21 cellular contexts compared by ENCODE assay signal in genomic region chr17:41912925-41913324, GRCh38. TPM values are rescaled to one million over a fixed set of nuclear protein-coding genes. Genes with fewer than 3 reads are reported as not detected.
A peak's percentile ranks its signal among the peaks of the same experiment; 100 is the strongest.
DNase-seq lines count a peak whose midpoint lies in the region; ATAC-seq, FAIRE-seq and TF ChIP-seq lines count a peak whose summit lies in the region.
"Had no signal": no experiment of that assay in that cellular context is flagged by ENCODE, and none has a peak within 500 bp of the region (broad histone marks: within the 10 kb centered on the region; RNA-seq: fewer than 3 reads in every experiment).

No MANE protein-coding gene starts in this region.

- CTCF ChIA-PET in HepG2 (lab: Yijun Ruan, JAX; ENCODE audit: low intra/inter-chr PET ratio, low total read pairs), result no interaction called here

- in situ Hi-C loops in HepG2 (cut with HindIII; ENCODE audit: extremely low pct_ligation_motif_present, low pct_unique_long_range_greater_than_20kb), result no loop called here

- no peak overlapping the region for H3K4me3 Mint-ChIP-seq in astrocyte (ENCODE audit: unreplicated experiment)
- H3K4me3 Mint-ChIP-seq: activated CD4-positive, alpha-beta memory T cell treated with anti-CD3 and anti-CD28 coated beads for 36 hours; activated naive CD8-positive, alpha-beta T cell treated with anti-CD3 and anti-CD28 coated beads, Interleukin-2, amount 10 ng/mL, durations not matched to agents 7 days and 5 days had no signal

- H3K4me1 Mint-ChIP-seq in astrocyte (ENCODE audit: low read depth, unreplicated experiment), result peaks cover 57% of the 10 kb centered on the region

- peaks cover 27 to 52% of the 10 kb centered on the region in 2 experiments for H3K36me3 ChIP-seq in HepG2 (replicated peaks in 1 of 2; ENCODE audit: control insufficient read depth in 1 of 2, insufficient read depth in 2 of 2, low read length in 2 of 2)
- H3K36me3 ChIP-seq in right lobe of liver, result peaks cover 0 to 46% (median 20%) of the 10 kb centered on the region in 4 donors
- H3K36me3 ChIP-seq in astrocyte (ENCODE audit: insufficient read depth, low read length), result peaks cover 37% of the 10 kb centered on the region
- H3K36me3 ChIP-seq in psoas muscle (ENCODE audit: insufficient read depth in 1 of 2, low read depth in 1 of 2), result peaks cover 0 to 57% of the 10 kb centered on the region in 2 donors

- no peak for TF ChIP-seq CTCF in HepG2 (CRISPR knock-in tag; IDR thresholded peaks at IDR 0.05)
- no peak for TF ChIP-seq CTCF in right lobe of liver (IDR thresholded peaks at IDR 0.05)
- TF ChIP-seq CTCF in astrocyte (IDR thresholded peaks at IDR 0.05; ENCODE audit: insufficient read depth, low read depth, low read length), result no peak
- TF ChIP-seq CTCF in fibroblast of villous mesenchyme (IDR thresholded peaks at IDR 0.05; ENCODE audit: insufficient read depth, low read depth, low read length), result peak; percentile 18
- TF ChIP-seq CTCF in psoas muscle (IDR thresholded peaks at IDR 0.05), result no peak

- no TSS peak for BruUV-seq in HepG2 (replicated peaks; lab: Mats Ljungman, UMichigan)

- H3K4me2 ChIP-seq in HepG2 (ENCODE audit: low read depth, low read length), result no peak overlapping the region
- no peak overlapping the region for H3K4me2 ChIP-seq in astrocyte (ENCODE audit: low read length)

- TF ChIP-seq EP300 in HepG2 (IDR thresholded peaks at IDR 0.05; ENCODE audit: low read depth in 2 of 2, low read length in 2 of 2) (no peak), HepG2 (CRISPR knock-in tag; IDR thresholded peaks at IDR 0.05; ENCODE audit: borderline replicate concordance) (no peak)

- no peak overlapping the region for H3K9ac ChIP-seq in HepG2 (ENCODE audit: insufficient read depth, low read depth, low read length)
- no peak overlapping the region for H3K9ac ChIP-seq in astrocyte (ENCODE audit: low read length)

- H3K27ac ChIP-seq in HepG2 (ENCODE audit: extremely low read length, insufficient read depth, low read length) (no peak overlapping the region), right lobe of liver (no peak overlapping the region), astrocyte (ENCODE audit: low read depth, low read length) (peak overlapping the region; percentile 4), psoas muscle (no peak overlapping the region)
- H3K27ac ChIP-seq: gastrocnemius medialis, pancreas had no signal

- intact Hi-C loops in HepG2 (cut with micrococcal nuclease; ENCODE audit: unreplicated experiment) (no loop called here), right lobe of liver (cut with DNase I) (no loop called here), psoas muscle (cut with DNase I) (no loop called here)

- TF ChIP-seq POLR2A in HepG2 (IDR thresholded peaks at IDR 0.05; ENCODE audit: insufficient read depth in 1 of 2, low read depth in 2 of 2, low read length in 2 of 2), result no peak
- no peak for TF ChIP-seq POLR2A in right lobe of liver (IDR thresholded peaks at IDR 0.05)

- FAIRE-seq in HepG2 (lab: Jason Lieb, UNC) (no peak), astrocyte (lab: Jason Lieb, UNC) (no peak)
- FAIRE-seq: bronchial epithelial cell, pancreas had no signal

- POLR2A ChIA-PET in HepG2 (lab: Yijun Ruan, JAX), result no interaction called here

- H2AFZ ChIP-seq in HepG2 (ENCODE audit: low read length) (no peak overlapping the region), astrocyte (ENCODE audit: low read depth, low read length) (no peak overlapping the region)

- H3K4me3 ChIP-seq in HepG2 (replicated peaks in 1 of 3; ENCODE audit: insufficient read depth in 1 of 3, low read depth in 2 of 3, low read length in 3 of 3) (no peak overlapping the region), right lobe of liver (no peak overlapping the region), astrocyte (ENCODE audit: insufficient read depth, low read depth, low read length) (no peak overlapping the region), fibroblast of villous mesenchyme (ENCODE audit: low read depth, low read length) (no peak overlapping the region), psoas muscle (no peak overlapping the region)
- H3K4me3 ChIP-seq: gastrocnemius medialis, pancreas had no signal

- H3K9me3 Mint-ChIP-seq in astrocyte (ENCODE audit: unreplicated experiment), result no peaks in the 10 kb centered on the region
- H3K9me3 Mint-ChIP-seq: activated CD4-positive, alpha-beta memory T cell treated with anti-CD3 and anti-CD28 coated beads for 36 hours; activated naive CD8-positive, alpha-beta T cell treated with anti-CD3 and anti-CD28 coated beads, Interleukin-2, amount 10 ng/mL, durations not matched to agents 7 days and 5 days; naive B cell had no signal

- ATAC-seq in HepG2 (no peak), right lobe of liver (no peak), HG03139 (IDR thresholded peaks at IDR 0.05; ENCODE audit: unreplicated experiment) (no peak), psoas muscle (no peak), GM18517 (IDR thresholded peaks at IDR 0.05; ENCODE audit: unreplicated experiment) (no peak)
- ATAC-seq: gastrocnemius medialis, pancreas had no signal

- peak overlapping the region; percentile 66 for H3K27ac Mint-ChIP-seq in astrocyte (ENCODE audit: unreplicated experiment)
- H3K27ac Mint-ChIP-seq: activated CD4-positive, alpha-beta memory T cell treated with anti-CD3 and anti-CD28 coated beads for 36 hours; activated naive CD8-positive, alpha-beta T cell treated with anti-CD3 and anti-CD28 coated beads, Interleukin-2, amount 10 ng/mL, durations not matched to agents 7 days and 5 days had no signal

- peaks cover 35% of the 10 kb centered on the region for H3K36me3 Mint-ChIP-seq in astrocyte (ENCODE audit: low read depth, unreplicated experiment)

- H3K27me3 ChIP-seq in HepG2 (ENCODE audit: control insufficient read depth in 1 of 2, insufficient read depth in 2 of 2, low read length in 2 of 2) (no peaks in the 10 kb centered on the region; a peak in 1 of 5 replicates), right lobe of liver (no peaks in the 10 kb centered on the region), astrocyte (ENCODE audit: insufficient read depth, low read length) (no peaks in the 10 kb centered on the region), psoas muscle (ENCODE audit: insufficient read depth in 3 of 3, low read length in 2 of 3) (no peaks in the 10 kb centered on the region)
- H3K27me3 ChIP-seq: gastrocnemius medialis, pancreas had no signal

- H3K79me2 ChIP-seq in HepG2 (ENCODE audit: insufficient read depth, low read length) (peaks cover 59% of the 10 kb centered on the region), astrocyte (ENCODE audit: insufficient read depth, low read length) (peaks cover 79% of the 10 kb centered on the region)

- H3K27me3 Mint-ChIP-seq in astrocyte (ENCODE audit: low read depth, unreplicated experiment), result no peaks in the 10 kb centered on the region
- H3K27me3 Mint-ChIP-seq: activated CD4-positive, alpha-beta memory T cell treated with anti-CD3 and anti-CD28 coated beads for 36 hours; activated naive CD8-positive, alpha-beta T cell treated with anti-CD3 and anti-CD28 coated beads, Interleukin-2, amount 10 ng/mL, durations not matched to agents 7 days and 5 days; naive B cell had no signal

- DNase-seq in HepG2 (ENCODE audit: low spot score) (no peak), right lobe of liver (no peak), astrocyte (ENCODE audit: low read depth) (no peak), fibroblast of villous mesenchyme (ENCODE audit: low read depth) (no peak), psoas muscle (no peak), DMS153 treated with DMSO at 0.1 percent for 48 hours (lab: John Stamatoyannopoulos, UW; ENCODE audit: unreplicated experiment) (no peak)
- DNase-seq: activated CD4-positive, alpha-beta memory T cell treated with anti-CD3 and anti-CD28 coated beads for 36 hours; activated CD4-positive, CD25-positive, alpha-beta regulatory T cell; activated naive CD8-positive, alpha-beta T cell treated with anti-CD3 and anti-CD28 coated beads, Interleukin-2, amount 10 ng/mL, durations not matched to agents 7 days and 5 days; dermis blood vessel endothelial cell; gastrocnemius medialis; HCEC 1CT; kidney glomerular epithelial cell; naive B cell; NCI-H1417; NCI-H524 treated with DMSO at 0.1 percent for 48 hours; pancreas; RPMI8226 had no signal

- H4K20me1 ChIP-seq in HepG2 (ENCODE audit: insufficient read depth, low read length), result peaks cover 42% of the 10 kb centered on the region
- peaks cover 82% of the 10 kb centered on the region for H4K20me1 ChIP-seq in astrocyte (ENCODE audit: insufficient read depth, low read length)

- TF ChIP-seq RAD21 in HepG2 (CRISPR knock-in tag; IDR thresholded peaks at IDR 0.05), result no peak

- peaks cover 71% of the 10 kb centered on the region for H3K4me1 ChIP-seq in HepG2 (ENCODE audit: insufficient read depth, low read length)
- H3K4me1 ChIP-seq in right lobe of liver, result peaks cover 0 to 30% (median 11%) of the 10 kb centered on the region in 4 donors
- peaks cover 67% of the 10 kb centered on the region for H3K4me1 ChIP-seq in astrocyte (ENCODE audit: insufficient read depth, low read length)
- peaks cover 5% of the 10 kb centered on the region for H3K4me1 ChIP-seq in psoas muscle

- no peaks in the 10 kb centered on the region for H3K9me3 ChIP-seq in HepG2 (ENCODE audit: low read length)
- no peaks in the 10 kb centered on the region for H3K9me3 ChIP-seq in right lobe of liver
- H3K9me3 ChIP-seq in astrocyte (ENCODE audit: insufficient read depth, low read depth, low read length), result no peaks in the 10 kb centered on the region
- no peaks in the 10 kb centered on the region for H3K9me3 ChIP-seq in psoas muscle
- H3K9me3 ChIP-seq: gastrocnemius medialis, pancreas had no signal

- 100% methylated on average over 1 of the region's 1 CpG for WGBS in HepG2 (ENCODE audit: low lambda C conversion rate)
- 83% methylated on average over 1 of the region's 1 CpG for WGBS in right lobe of liver (ENCODE audit: insufficient coverage, low coverage, low lambda C conversion rate, missing lambda C conversion rate)
- 70 to 84% (median 82%) methylated on average over 1 of the region's 1 CpG for WGBS in psoas muscle, 3 donors

RNA-seq across cellular contexts. Expression of gene ACLY, which starts 5.8 kb away (rescaled TPM):
- total RNA-seq in HepG2 (2016; rRNA removed; fragmentation: Illumina TruSeq; extraction: Trizol) (218 and 277 TPM in 2 replicates), right lobe of liver (10 to 100 TPM; 16.6 to 95.9 (median 33.6) TPM), astrocyte (296 and 326 TPM in 2 replicates), fibroblast of villous mesenchyme (400 and 446 TPM in 2 replicates), psoas muscle (10 to 100 TPM; 18.6 to 24.1 (median 21.5) TPM)
- 24.5 and 29.0 TPM in 2 replicates for total RNA-seq in HepG2 (2016; cell fraction: cytosol; rRNA removed; fragmentation: Illumina TruSeq; extraction: Trizol; ENCODE audit: low read depth)
- 218 and 232 TPM in 2 replicates for total RNA-seq in HepG2 (2016; cell fraction: insoluble cytoplasmic fraction; rRNA removed; fragmentation: Illumina TruSeq; extraction: Trizol)
- total RNA-seq in HepG2 (2016; cell fraction: membrane; rRNA removed; fragmentation: Illumina TruSeq; extraction: Trizol), result 75.9 and 85.9 TPM in 2 replicates
- total RNA-seq in HepG2 (2016; cell fraction: nucleus; rRNA removed; fragmentation: Illumina TruSeq; extraction: Trizol), result 147 and 157 TPM in 2 replicates
- polyA plus RNA-seq in HepG2 (2011; rRNA removed) (111 and 143 TPM in 2 replicates), psoas muscle (10 to 100 TPM; 10.5 to 20.5 (median 17.9) TPM)
- 98.4 and 118 TPM in 2 replicates for polyA plus RNA-seq in HepG2 (2011; cell fraction: cytosol; rRNA removed)
- 94.3 and 115 TPM in 2 replicates for polyA plus RNA-seq in HepG2 (2011; cell fraction: nucleus; rRNA removed)
- 93.3 and 115 TPM in 2 replicates for polyA plus RNA-seq in HepG2 (2012)
- polyA plus RNA-seq in HepG2 (2016; cell fraction: cytosol; fragmentation: Illumina TruSeq; extraction: Trizol; ENCODE audit: low read depth), result 12.6 and 14.2 TPM in 2 replicates
- polyA plus RNA-seq in HepG2 (2016; cell fraction: insoluble cytoplasmic fraction; fragmentation: Illumina TruSeq; extraction: Trizol; ENCODE audit: low read depth), result 183 and 215 TPM in 2 replicates
- polyA plus RNA-seq in HepG2 (2016; cell fraction: membrane; fragmentation: Illumina TruSeq; extraction: Trizol; ENCODE audit: low read depth), result 30.1 and 37.0 TPM in 2 replicates
- polyA plus RNA-seq in HepG2 (2016; cell fraction: nucleus; fragmentation: Illumina TruSeq; extraction: Trizol; ENCODE audit: insufficient read depth, low read depth), result 178 and 193 TPM in 2 replicates
- 364 TPM in 2 replicates for polyA minus RNA-seq in HepG2 (2011; rRNA and poly(A)+ RNA removed; ENCODE audit: low replicate concordance)
- polyA minus RNA-seq in HepG2 (2011; cell fraction: cytosol; rRNA and poly(A)+ RNA removed), result 190 and 249 TPM in 2 replicates
- polyA minus RNA-seq in HepG2 (2011; cell fraction: nucleus; rRNA and poly(A)+ RNA removed), result 60.3 and 96.6 TPM in 2 replicates

RNA-seq across cellular contexts. Expression of gene ODAD4, which starts 17.5 kb away (rescaled TPM):
- total RNA-seq in HepG2 (2016; rRNA removed; fragmentation: Illumina TruSeq; extraction: Trizol) (0.53 and 0.60 TPM in 2 replicates), right lobe of liver (under 1 TPM in 3 of 6 experiments, not detected in 3; 0.12 to 0.13 (median 0.12) TPM), astrocyte (0.98 and 1.1 TPM in 2 replicates), fibroblast of villous mesenchyme (0.43 and 0.64 TPM in 2 replicates), psoas muscle (under 1 TPM in 2 of 4 donors, not detected in 2; 0.17 to 0.32 TPM)
- total RNA-seq in HepG2 (2016; cell fraction: cytosol; rRNA removed; fragmentation: Illumina TruSeq; extraction: Trizol; ENCODE audit: low read depth), result 0.18 TPM in 1 of 2 replicates, not detected in the other
- 0.41 and 0.92 TPM in 2 replicates for total RNA-seq in HepG2 (2016; cell fraction: insoluble cytoplasmic fraction; rRNA removed; fragmentation: Illumina TruSeq; extraction: Trizol)
- 0.09 and 0.28 TPM in 2 replicates for total RNA-seq in HepG2 (2016; cell fraction: membrane; rRNA removed; fragmentation: Illumina TruSeq; extraction: Trizol)
- total RNA-seq in HepG2 (2016; cell fraction: nucleus; rRNA removed; fragmentation: Illumina TruSeq; extraction: Trizol), result 0.37 and 1.4 TPM in 2 replicates
- polyA plus RNA-seq in HepG2 (2011; rRNA removed) (0.48 and 0.73 TPM in 2 replicates), psoas muscle (under 1 TPM; 0.31 to 0.99 (median 0.63) TPM)
- 0.15 and 0.35 TPM in 2 replicates for polyA plus RNA-seq in HepG2 (2011; cell fraction: cytosol; rRNA removed)
- 0.88 and 1.5 TPM in 2 replicates for polyA plus RNA-seq in HepG2 (2011; cell fraction: nucleus; rRNA removed)
- polyA plus RNA-seq in HepG2 (2012), result 0.57 and 0.59 TPM in 2 replicates
- polyA plus RNA-seq in HepG2 (2016; cell fraction: cytosol; fragmentation: Illumina TruSeq; extraction: Trizol; ENCODE audit: low read depth), result 0.10 TPM in 1 of 2 replicates, not detected in the other
- polyA plus RNA-seq in HepG2 (2016; cell fraction: insoluble cytoplasmic fraction; fragmentation: Illumina TruSeq; extraction: Trizol; ENCODE audit: low read depth), result 0.72 and 1.5 TPM in 2 replicates
- 0.08 TPM in 1 of 2 replicates, not detected in the other for polyA plus RNA-seq in HepG2 (2016; cell fraction: membrane; fragmentation: Illumina TruSeq; extraction: Trizol; ENCODE audit: low read depth)
- 0.74 and 1.3 TPM in 2 replicates for polyA plus RNA-seq in HepG2 (2016; cell fraction: nucleus; fragmentation: Illumina TruSeq; extraction: Trizol; ENCODE audit: insufficient read depth, low read depth)
- 0.48 TPM in 1 of 2 replicates, not detected in the other for polyA minus RNA-seq in HepG2 (2011; rRNA and poly(A)+ RNA removed; ENCODE audit: low replicate concordance)
- polyA minus RNA-seq in HepG2 (2011; cell fraction: cytosol; rRNA and poly(A)+ RNA removed), result not detected in 2 replicates
- 1.3 and 4.0 TPM in 2 replicates for polyA minus RNA-seq in HepG2 (2011; cell fraction: nucleus; rRNA and poly(A)+ RNA removed)

RNA-seq across cellular contexts. Expression of gene KLHL11, which starts 47.7 kb away (rescaled TPM):
- 27.5 and 37.1 TPM in 2 replicates for total RNA-seq in HepG2 (2016; rRNA removed; fragmentation: Illumina TruSeq; extraction: Trizol)
- total RNA-seq in HepG2 (2016; cell fraction: cytosol; rRNA removed; fragmentation: Illumina TruSeq; extraction: Trizol; ENCODE audit: low read depth), result 2.5 and 3.0 TPM in 2 replicates
- 25.7 and 35.1 TPM in 2 replicates for total RNA-seq in HepG2 (2016; cell fraction: insoluble cytoplasmic fraction; rRNA removed; fragmentation: Illumina TruSeq; extraction: Trizol)
- 6.3 and 7.6 TPM in 2 replicates for total RNA-seq in HepG2 (2016; cell fraction: membrane; rRNA removed; fragmentation: Illumina TruSeq; extraction: Trizol)
- total RNA-seq in HepG2 (2016; cell fraction: nucleus; rRNA removed; fragmentation: Illumina TruSeq; extraction: Trizol), result 18.3 and 20.0 TPM in 2 replicates
- 7.4 and 7.7 TPM in 2 replicates for polyA plus RNA-seq in HepG2 (2011; rRNA removed)
- polyA plus RNA-seq in HepG2 (2011; cell fraction: cytosol; rRNA removed), result 4.0 and 5.2 TPM in 2 replicates
- polyA plus RNA-seq in HepG2 (2011; cell fraction: nucleus; rRNA removed), result 5.7 and 5.8 TPM in 2 replicates
- polyA plus RNA-seq in HepG2 (2012), result 1.4 and 1.9 TPM in 2 replicates
- 0.03 and 0.08 TPM in 2 replicates for polyA plus RNA-seq in HepG2 (2016; cell fraction: cytosol; fragmentation: Illumina TruSeq; extraction: Trizol; ENCODE audit: low read depth)
- polyA plus RNA-seq in HepG2 (2016; cell fraction: insoluble cytoplasmic fraction; fragmentation: Illumina TruSeq; extraction: Trizol; ENCODE audit: low read depth), result 2.2 and 2.6 TPM in 2 replicates
- 0.37 and 0.49 TPM in 2 replicates for polyA plus RNA-seq in HepG2 (2016; cell fraction: membrane; fragmentation: Illumina TruSeq; extraction: Trizol; ENCODE audit: low read depth)
- polyA plus RNA-seq in HepG2 (2016; cell fraction: nucleus; fragmentation: Illumina TruSeq; extraction: Trizol; ENCODE audit: insufficient read depth, low read depth), result 5.5 and 6.3 TPM in 2 replicates
- 26.1 and 45.0 TPM in 2 replicates for polyA minus RNA-seq in HepG2 (2011; rRNA and poly(A)+ RNA removed; ENCODE audit: low replicate concordance)
- polyA minus RNA-seq in HepG2 (2011; cell fraction: cytosol; rRNA and poly(A)+ RNA removed), result 22.9 and 26.0 TPM in 2 replicates
- polyA minus RNA-seq in HepG2 (2011; cell fraction: nucleus; rRNA and poly(A)+ RNA removed), result 10.8 and 17.8 TPM in 2 replicates
- total RNA-seq in right lobe of liver, result 1 to 10 TPM; 2.9 to 7.0 (median 5.7) TPM
- 12.3 and 12.8 TPM in 2 replicates for total RNA-seq in astrocyte
- 30.6 and 37.6 TPM in 2 replicates for total RNA-seq in fibroblast of villous mesenchyme
- 1 to 10 TPM; 2.1 to 3.4 (median 2.5) TPM for total RNA-seq in psoas muscle
- polyA plus RNA-seq in psoas muscle, result 1 to 10 TPM; 1.1 to 6.1 (median 1.4) TPM

RNA-seq across cellular contexts. Expression of gene CNP, which starts 53.7 kb away (rescaled TPM):
- total RNA-seq in HepG2 (2016; rRNA removed; fragmentation: Illumina TruSeq; extraction: Trizol) (161 and 170 TPM in 2 replicates), right lobe of liver (10 to 100 TPM; 30.1 to 42.7 (median 33.0) TPM), astrocyte (169 and 177 TPM in 2 replicates), fibroblast of villous mesenchyme (94.6 and 98.6 TPM in 2 replicates), psoas muscle (10 to 100 TPM; 21.0 to 26.8 (median 22.9) TPM)
- 13.1 and 14.4 TPM in 2 replicates for total RNA-seq in HepG2 (2016; cell fraction: cytosol; rRNA removed; fragmentation: Illumina TruSeq; extraction: Trizol; ENCODE audit: low read depth)
- 142 and 170 TPM in 2 replicates for total RNA-seq in HepG2 (2016; cell fraction: insoluble cytoplasmic fraction; rRNA removed; fragmentation: Illumina TruSeq; extraction: Trizol)
- 61.3 and 66.7 TPM in 2 replicates for total RNA-seq in HepG2 (2016; cell fraction: membrane; rRNA removed; fragmentation: Illumina TruSeq; extraction: Trizol)
- total RNA-seq in HepG2 (2016; cell fraction: nucleus; rRNA removed; fragmentation: Illumina TruSeq; extraction: Trizol), result 95.4 and 98.2 TPM in 2 replicates
- polyA plus RNA-seq in HepG2 (2011; rRNA removed) (97.2 and 105 TPM in 2 replicates), psoas muscle (10 to 100 TPM; 17.6 to 22.6 (median 21.2) TPM)
- 67.5 and 85.5 TPM in 2 replicates for polyA plus RNA-seq in HepG2 (2011; cell fraction: cytosol; rRNA removed)
- 104 and 124 TPM in 2 replicates for polyA plus RNA-seq in HepG2 (2011; cell fraction: nucleus; rRNA removed)
- polyA plus RNA-seq in HepG2 (2012), result 42.6 and 44.3 TPM in 2 replicates
- polyA plus RNA-seq in HepG2 (2016; cell fraction: cytosol; fragmentation: Illumina TruSeq; extraction: Trizol; ENCODE audit: low read depth), result 18.7 and 20.0 TPM in 2 replicates
- 172 and 192 TPM in 2 replicates for polyA plus RNA-seq in HepG2 (2016; cell fraction: insoluble cytoplasmic fraction; fragmentation: Illumina TruSeq; extraction: Trizol; ENCODE audit: low read depth)
- 49.0 TPM in 2 replicates for polyA plus RNA-seq in HepG2 (2016; cell fraction: membrane; fragmentation: Illumina TruSeq; extraction: Trizol; ENCODE audit: low read depth)
- polyA plus RNA-seq in HepG2 (2016; cell fraction: nucleus; fragmentation: Illumina TruSeq; extraction: Trizol; ENCODE audit: insufficient read depth, low read depth), result 178 and 180 TPM in 2 replicates
- polyA minus RNA-seq in HepG2 (2011; rRNA and poly(A)+ RNA removed; ENCODE audit: low replicate concordance), result 256 and 859 TPM in 2 replicates
- polyA minus RNA-seq in HepG2 (2011; cell fraction: cytosol; rRNA and poly(A)+ RNA removed), result 126 and 130 TPM in 2 replicates
- polyA minus RNA-seq in HepG2 (2011; cell fraction: nucleus; rRNA and poly(A)+ RNA removed), result 93.4 and 142 TPM in 2 replicates
